In the genomic region with DNA sequence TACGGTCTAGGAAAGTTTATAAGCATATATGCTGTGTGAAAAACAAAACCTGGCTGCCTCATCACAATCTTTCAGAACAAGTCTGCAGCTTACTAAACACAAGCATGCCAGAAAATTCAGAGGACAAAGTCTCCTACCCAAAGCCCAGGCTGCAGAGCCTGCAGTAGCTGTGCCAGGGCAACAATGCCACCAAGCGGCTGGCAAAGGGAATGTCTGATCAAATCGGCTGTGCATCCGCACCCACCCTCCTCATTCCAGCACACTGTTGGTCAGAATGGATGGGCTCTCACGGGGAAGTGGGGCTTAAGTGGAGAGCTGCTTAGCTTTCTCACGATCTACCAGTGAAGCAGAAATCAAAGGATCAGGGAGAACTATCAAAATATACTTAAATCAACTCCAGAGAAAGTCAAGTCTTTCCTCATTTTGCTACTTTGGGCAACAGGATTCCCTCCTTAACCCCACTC, we compare ENCODE assay signal across 8 cellular contexts.
A peak's percentile ranks its signal among the peaks of the same experiment; 100 is the strongest.
DNase-seq lines count a peak whose midpoint lies in the region; ATAC-seq and TF ChIP-seq lines count a peak whose summit lies in the region.

No MANE protein-coding gene starts in this region.

- no peak overlapping the region for H2BK12ac ChIP-seq in neuronal stem cell (ENCODE audit: low read length)

- H3K4me1 ChIP-seq in KMS-11 (ENCODE audit: low read depth, poor library complexity, severe bottlenecking) (peaks cover 82% of the 10 kb centered on the region), Peyer's patch (peaks cover 0 to 21% (median 16%) of the 10 kb centered on the region in 4 donors), neuronal stem cell (ENCODE audit: control insufficient read depth in 2 of 2, insufficient read depth in 1 of 2, low read depth in 1 of 2, low read length in 2 of 2) (no peaks in the 10 kb centered on the region), thoracic aorta (ENCODE audit: control insufficient read depth in 1 of 2, low read depth in 2 of 2) (no peaks in the 10 kb centered on the region)

- no peak overlapping the region for H4K8ac ChIP-seq in neuronal stem cell (ENCODE audit: low read depth, low read length)

- H3K4me1 Mint-ChIP-seq in activated T-helper 2 cell treated with anti-CD3 and anti-CD28 coated beads, Interferon-gamma antibody, Interleukin-2, Interleukin-4, amounts not matched to agents 10 μg/mL and 5 μg/mL and 100 μg/mL, durations not matched to agents 14 hours and 24 hours and 36 hours (ENCODE audit: low read depth): peaks cover 48% of the 10 kb centered on the region

- DNase-seq in Peyer's patch (peak; percentile 52 to 80 (median 74)), fibroblast of the conjunctiva (ENCODE audit: low read depth) (peak; percentile 80), neuronal stem cell (ENCODE audit: low spot score) (peak; percentile 55), thoracic aorta (ENCODE audit: low spot score) (no peak)
- DNase-seq in activated T-helper 2 cell treated with anti-CD3 and anti-CD28 coated beads, Interferon-gamma antibody, Interleukin-2, Interleukin-4, amounts not matched to agents 10 μg/mL and 5 μg/mL and 100 μg/mL, durations not matched to agents 14 hours and 24 hours and 36 hours (ENCODE audit: low spot score): peak; percentile 45

- peaks cover 63% of the 10 kb centered on the region for H3K79me2 ChIP-seq in KMS-11 (ENCODE audit: insufficient read depth, low read depth)

- TF ChIP-seq CTCF in GM12873 (IDR thresholded peaks at IDR 0.05; ENCODE audit: insufficient read depth, low read depth, low read length, missing control alignments) (peak; percentile 88), KMS-11 (conservative IDR thresholded peaks at IDR 0.05; ENCODE audit: low read depth, low read length) (peak; percentile 91), Peyer's patch (IDR thresholded peaks at IDR 0.05) (peak; percentile 43 to 84 (median 72)), thoracic aorta (IDR thresholded peaks at IDR 0.05) (peak; percentile 77)

- no peak overlapping the region for H2BK5ac ChIP-seq in neuronal stem cell (ENCODE audit: low read length)

- no peaks in the 10 kb centered on the region for H3K9me3 ChIP-seq in Peyer's patch
- no peaks in the 10 kb centered on the region for H3K9me3 ChIP-seq in neuronal stem cell (replicated peaks in 1 of 2; ENCODE audit: control insufficient read depth in 2 of 2, insufficient read depth in 1 of 2, low read depth in 1 of 2, low read length in 2 of 2)
- no peaks in the 10 kb centered on the region for H3K9me3 ChIP-seq in thoracic aorta

- no peak overlapping the region for H4K91ac ChIP-seq in neuronal stem cell (ENCODE audit: low read depth, low read length, poor library complexity)

- 0 out of 2 replicates have a peak, but pooled peaks cover 4% of the 10 kb centered on the region for H4K20me1 ChIP-seq in KMS-11 (ENCODE audit: insufficient read depth)

- no peak overlapping the region for H3K9ac ChIP-seq in KMS-11
- no peak overlapping the region for H3K9ac ChIP-seq in neuronal stem cell (ENCODE audit: low read depth, low read length, poor library complexity)

- H2AFZ ChIP-seq in KMS-11 (ENCODE audit: low read depth) (no peak overlapping the region), neuronal stem cell (ENCODE audit: low read length) (no peak overlapping the region)

- no peaks in the 10 kb centered on the region for H3K27me3 Mint-ChIP-seq in activated T-helper 2 cell treated with anti-CD3 and anti-CD28 coated beads, Interferon-gamma antibody, Interleukin-2, Interleukin-4, amounts not matched to agents 10 μg/mL and 5 μg/mL and 100 μg/mL, durations not matched to agents 14 hours and 24 hours and 36 hours (ENCODE audit: low read depth)

- TF ChIP-seq POLR2A in Peyer's patch (IDR thresholded peaks at IDR 0.05): no peak

- H2AK5ac ChIP-seq in neuronal stem cell (ENCODE audit: low read depth, low read length): no peak overlapping the region

- H3K27me3 ChIP-seq in KMS-11 (ENCODE audit: insufficient read depth, low read depth) (no peaks in the 10 kb centered on the region), Peyer's patch (no peaks in the 10 kb centered on the region), neuronal stem cell (ENCODE audit: control insufficient read depth in 3 of 3, insufficient read depth in 3 of 3, low read depth in 1 of 3, low read length in 3 of 3) (no peaks in the 10 kb centered on the region), thoracic aorta (replicated peaks; ENCODE audit: insufficient read depth) (no peaks in the 10 kb centered on the region)

- peak overlapping the region; percentile 26; the same call in 1 of the 2 replicates for H3K4me2 ChIP-seq in KMS-11
- no peak overlapping the region for H3K4me2 ChIP-seq in neuronal stem cell (ENCODE audit: insufficient read depth, low read length, poor library complexity, severe bottlenecking)

- H3K27ac ChIP-seq in KMS-11 (peak overlapping the region; percentile 10; the same call in 1 of the 2 replicates), Peyer's patch (peak overlapping the region in 1 of 4 donors; percentile 63), neuronal stem cell (replicated peaks; ENCODE audit: low read length) (no peak overlapping the region), thoracic aorta (no peak overlapping the region)

- no peak overlapping the region for H3K14ac ChIP-seq in neuronal stem cell (ENCODE audit: low read length)

- WGBS in neuronal stem cell (ENCODE audit: extremely low coverage in 2 of 2, insufficient read length in 2 of 2, insufficient replicate concordance in 1 of 2), 2 donors: no CpG with 5 or more reads among the region's 6 CpGs

- ATAC-seq in thoracic aorta (ENCODE audit: insufficient number of reproducible peaks, low FRiP score, low read depth) (peak; percentile 70), GM18867 (IDR thresholded peaks at IDR 0.05; ENCODE audit: unreplicated experiment) (no peak)

- peaks cover 37% of the 10 kb centered on the region for H3K36me3 Mint-ChIP-seq in activated T-helper 2 cell treated with anti-CD3 and anti-CD28 coated beads, Interferon-gamma antibody, Interleukin-2, Interleukin-4, amounts not matched to agents 10 μg/mL and 5 μg/mL and 100 μg/mL, durations not matched to agents 14 hours and 24 hours and 36 hours (ENCODE audit: low read depth)

- H3K79me1 ChIP-seq in neuronal stem cell (ENCODE audit: low read depth, low read length): no peaks in the 10 kb centered on the region

- no peak overlapping the region for H3K4ac ChIP-seq in neuronal stem cell (ENCODE audit: low read length)

- no peak overlapping the region for H3K23ac ChIP-seq in neuronal stem cell (ENCODE audit: low read depth, low read length, poor library complexity)

- no peak overlapping the region for H2BK15ac ChIP-seq in neuronal stem cell (ENCODE audit: low read length)

- H3K27ac Mint-ChIP-seq in activated T-helper 2 cell treated with anti-CD3 and anti-CD28 coated beads, Interferon-gamma antibody, Interleukin-2, Interleukin-4, amounts not matched to agents 10 μg/mL and 5 μg/mL and 100 μg/mL, durations not matched to agents 14 hours and 24 hours and 36 hours: peak overlapping the region; percentile 75

- H3K4me3 ChIP-seq in KMS-11 (IDR thresholded peaks at IDR 0.05; ENCODE audit: insufficient read depth, low read depth, low read length) (no peak overlapping the region), Peyer's patch (no peak overlapping the region), neuronal stem cell (ENCODE audit: low read length in 2 of 2) (no peak overlapping the region), thoracic aorta (no peak overlapping the region)

- H3K9me3 Mint-ChIP-seq in activated T-helper 2 cell treated with anti-CD3 and anti-CD28 coated beads, Interferon-gamma antibody, Interleukin-2, Interleukin-4, amounts not matched to agents 10 μg/mL and 5 μg/mL and 100 μg/mL, durations not matched to agents 14 hours and 24 hours and 36 hours: no peaks in the 10 kb centered on the region

- intact Hi-C loops in activated T-helper 2 cell treated with anti-CD3 and anti-CD28 coated beads, Interferon-gamma antibody, Interleukin-2, Interleukin-4, amounts not matched to agents 10 μg/mL and 5 μg/mL and 100 μg/mL, durations not matched to agents 14 hours and 24 hours and 36 hours (cut with micrococcal nuclease): loop anchor here (2.0 to 5.0 kb wide), 4 partner anchors 40 to 264 kb away; no protein-coding TSS in a partner anchor

- H2BK120ac ChIP-seq in neuronal stem cell (ENCODE audit: low read depth, low read length): no peak overlapping the region

- no peak overlapping the region for H3K18ac ChIP-seq in neuronal stem cell (ENCODE audit: low read length)

- H3K4me3 Mint-ChIP-seq in activated T-helper 2 cell treated with anti-CD3 and anti-CD28 coated beads, Interferon-gamma antibody, Interleukin-2, Interleukin-4, amounts not matched to agents 10 μg/mL and 5 μg/mL and 100 μg/mL, durations not matched to agents 14 hours and 24 hours and 36 hours (ENCODE audit: low read depth): peak overlapping the region; percentile 66

- H3K36me3 ChIP-seq in KMS-11 (ENCODE audit: insufficient read depth) (0 out of 2 replicates have a peak, but pooled peaks cover 5% of the 10 kb centered on the region), Peyer's patch (peaks cover 0 to 51% (median 0%) of the 10 kb centered on the region in 3 donors), neuronal stem cell (replicated peaks in 1 of 2; ENCODE audit: control insufficient read depth in 2 of 2, insufficient read depth in 2 of 2, low read length in 2 of 2) (peaks cover 3 to 18% of the 10 kb centered on the region in 2 donors), thoracic aorta (no peaks in the 10 kb centered on the region)
